In genomic region chr3:23888617-23889228, GRCh38 we compare ENCODE assay signal across 8 cellular contexts. TPM values are rescaled to one million over a fixed set of nuclear protein-coding genes. Genes with fewer than 3 reads are reported as not detected.
DNase-seq lines count a peak whose midpoint lies in the region; ATAC-seq and TF ChIP-seq lines count a peak whose summit lies in the region.

No MANE protein-coding gene starts in this region.

- peaks cover 19% of the 10 kb centered on the region for H3K79me2 ChIP-seq in smooth muscle cell (ENCODE audit: low read depth)

- TF ChIP-seq CTCF in BE2C (IDR thresholded peaks at IDR 0.05; ENCODE audit: low read depth, low read length) (peak; percentile 53), fibroblast of villous mesenchyme (IDR thresholded peaks at IDR 0.05; ENCODE audit: insufficient read depth, low read depth, low read length) (peak; percentile 79), smooth muscle cell (IDR thresholded peaks at IDR 0.05; ENCODE audit: borderline replicate concordance, insufficient read depth, poor library complexity, severe bottlenecking) (peak; percentile 84)

- in situ Hi-C loops in SK-MEL-5 (cut with HindIII; ENCODE audit: low pct_unique_long_range_greater_than_20kb, low sequenced_read_pairs), result no loop called here

- no peaks in the 10 kb centered on the region for H3K4me1 ChIP-seq in BE2C
- H3K4me1 ChIP-seq in smooth muscle cell (ENCODE audit: low read depth), result no peaks in the 10 kb centered on the region

- H3K27me3 ChIP-seq in BE2C (no peaks in the 10 kb centered on the region), smooth muscle cell (ENCODE audit: low read depth) (no peaks in the 10 kb centered on the region)

- H3K9me3 ChIP-seq in BE2C (no peaks in the 10 kb centered on the region), smooth muscle cell (replicated peaks; ENCODE audit: low read depth) (no peaks in the 10 kb centered on the region)

- H3K4me2 ChIP-seq in smooth muscle cell, result no peak overlapping the region

- 87% methylated on average over 3 of the region's 3 CpGs for WGBS in smooth muscle cell (ENCODE audit: low lambda C conversion rate)

- H3K36me3 ChIP-seq in BE2C, result no peaks in the 10 kb centered on the region
- H3K36me3 ChIP-seq in smooth muscle cell (ENCODE audit: low read depth), result no peaks in the 10 kb centered on the region

- DNase-seq in BE2C (no peak), SK-MEL-5 (ENCODE audit: low read depth, low spot score) (peak; percentile 48), fibroblast of villous mesenchyme (ENCODE audit: low read depth) (peak; percentile 62), smooth muscle cell (lab: John Stamatoyannopoulos, UW; ENCODE audit: unreplicated experiment) (no peak), NCI-H82 (lab: John Stamatoyannopoulos, UW) (no peak), SKM-1 treated with dmso at 0.1 percent for 144 hours (lab: John Stamatoyannopoulos, UW; ENCODE audit: unreplicated experiment) (no peak)

- H4K20me1 ChIP-seq in smooth muscle cell (ENCODE audit: low read depth), result peaks cover 80% of the 10 kb centered on the region

- ATAC-seq in GM19351 (IDR thresholded peaks at IDR 0.05; ENCODE audit: unreplicated experiment), result peak; percentile 57
- no peak for ATAC-seq in HG02852 (IDR thresholded peaks at IDR 0.05; ENCODE audit: unreplicated experiment)

- H3F3A ChIP-seq in smooth muscle cell (ENCODE audit: low read depth), result peaks cover 6% of the 10 kb centered on the region

- no peak overlapping the region for H3K9ac ChIP-seq in smooth muscle cell (ENCODE audit: low read depth)

- H3K4me3 ChIP-seq in BE2C (ENCODE audit: low read depth, low read length), result no peak overlapping the region
- H3K4me3 ChIP-seq in fibroblast of villous mesenchyme (ENCODE audit: low read depth, low read length), result no peak overlapping the region
- H3K4me3 ChIP-seq in smooth muscle cell, result no peak overlapping the region

- H2AFZ ChIP-seq in smooth muscle cell (ENCODE audit: low read depth), result no peak overlapping the region

- peak overlapping the region; percentile 1 for H3K27ac ChIP-seq in smooth muscle cell (ENCODE audit: low read depth)

RNA-seq across cellular contexts. Expression of gene NKIRAS1, which starts 28.1 kb away (rescaled TPM):
- 5.8 TPM for polyA plus RNA-seq in BE2C (2012; ENCODE audit: insufficient read depth, insufficient read length, low read depth)
- 15.1 and 16.2 TPM in 2 replicates for total RNA-seq in SK-MEL-5 (2014; rRNA removed; shearing (Covaris generic))
- 9.3 and 13.0 TPM in 2 replicates for polyA plus RNA-seq in SK-MEL-5 (2015; cell fraction: cytosol; rRNA removed)
- 3.9 and 10.6 TPM in 2 replicates for polyA plus RNA-seq in SK-MEL-5 (2015; cell fraction: nucleus; rRNA removed)
- total RNA-seq in fibroblast of villous mesenchyme, result 13.9 and 28.1 TPM in 2 replicates
- total RNA-seq in smooth muscle cell, result 15.5 and 17.1 TPM in 2 replicates
- polyA plus RNA-seq in smooth muscle cell, result 14.9 and 15.3 TPM in 2 replicates

RNA-seq across cellular contexts. Expression of gene RPL15, which starts 28.2 kb away (rescaled TPM):
- 821 TPM for polyA plus RNA-seq in BE2C (2012; ENCODE audit: insufficient read depth, insufficient read length, low read depth)
- total RNA-seq in SK-MEL-5 (2014; rRNA removed; shearing (Covaris generic)), result 2,511 and 2,872 TPM in 2 replicates
- 3,681 and 4,264 TPM in 2 replicates for polyA plus RNA-seq in SK-MEL-5 (2015; cell fraction: cytosol; rRNA removed)
- polyA plus RNA-seq in SK-MEL-5 (2015; cell fraction: nucleus; rRNA removed), result 675 and 792 TPM in 2 replicates
- total RNA-seq in fibroblast of villous mesenchyme, result 1,700 and 1,935 TPM in 2 replicates
- 2,505 and 2,593 TPM in 2 replicates for total RNA-seq in smooth muscle cell
- polyA plus RNA-seq in smooth muscle cell, result 1,471 and 1,491 TPM in 2 replicates

RNA-seq across cellular contexts. Expression of gene NR1D2, which starts 56.4 kb away (rescaled TPM):
- polyA plus RNA-seq in BE2C (2012; ENCODE audit: insufficient read depth, insufficient read length, low read depth), result 7.8 TPM
- 26.9 and 33.3 TPM in 2 replicates for total RNA-seq in SK-MEL-5 (2014; rRNA removed; shearing (Covaris generic))
- 18.7 and 24.3 TPM in 2 replicates for polyA plus RNA-seq in SK-MEL-5 (2015; cell fraction: cytosol; rRNA removed)
- 9.7 and 16.2 TPM in 2 replicates for polyA plus RNA-seq in SK-MEL-5 (2015; cell fraction: nucleus; rRNA removed)
- total RNA-seq in fibroblast of villous mesenchyme (27.4 and 35.8 TPM in 2 replicates), smooth muscle cell (34.0 and 37.8 TPM in 2 replicates)
- polyA plus RNA-seq in smooth muscle cell, result 11.7 and 12.1 TPM in 2 replicates

Comparison
In these comparisons a context has a peak if more than half of its experiments do, and no peak if none do; other contexts are left out.
1. DNase-seq: peak in SK-MEL-5 (single experiment) and fibroblast of villous mesenchyme (single experiment); none in BE2C (single experiment), smooth muscle cell (single experiment), NCI-H82 (single experiment) and SKM-1 treated with dmso at 0.1 percent for 144 hours (single experiment).
2. Peak in every context shown above with its lines, with median percentiles within 50 percentile points of each other: CTCF ChIP-seq.